ENCODE assay signal across 8 cellular contexts in the genomic region with DNA sequence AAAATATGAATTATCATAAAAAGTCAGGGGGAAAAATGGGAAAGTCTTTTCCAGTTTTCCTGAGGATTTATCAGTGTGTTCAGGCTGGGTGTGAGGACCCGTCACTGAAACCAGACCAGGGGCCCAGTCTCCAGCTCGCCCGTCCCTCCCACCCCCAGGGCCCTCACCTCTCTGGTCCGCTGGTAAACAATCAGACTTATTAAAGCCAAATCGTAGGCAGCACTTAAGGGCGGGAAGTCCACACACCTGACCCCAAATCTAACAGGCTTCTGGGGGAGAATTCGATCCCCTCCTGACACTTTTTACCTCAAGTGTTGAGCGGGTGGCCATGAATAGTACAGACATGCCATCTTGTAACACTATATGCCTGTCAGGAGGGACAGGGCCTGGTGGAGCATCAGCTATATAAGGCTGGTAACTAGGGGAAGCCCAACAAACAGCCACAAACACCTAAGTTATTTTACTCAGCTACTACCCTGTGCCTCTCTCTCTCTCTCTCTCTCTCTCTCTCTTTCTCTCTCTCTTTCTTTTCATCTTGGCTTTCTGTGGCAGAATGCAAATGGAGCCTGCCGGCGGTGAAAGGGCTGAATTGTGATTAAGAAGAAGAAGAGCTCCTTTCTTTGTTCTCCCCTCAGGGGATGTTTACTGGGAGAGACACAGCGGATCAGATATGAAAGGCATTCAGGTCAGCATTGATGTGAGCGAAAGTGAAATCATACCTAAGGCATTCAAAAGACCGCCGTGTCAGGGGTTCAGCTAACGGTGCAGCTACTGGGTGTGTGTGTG. TPM values are rescaled to one million over a fixed set of nuclear protein-coding genes. Genes with fewer than 3 reads are reported as not detected.
DNase-seq lines count a peak whose midpoint lies in the region; ATAC-seq and TF ChIP-seq lines count a peak whose summit lies in the region.

No MANE protein-coding gene starts in this region.

- no peak for TF ChIP-seq EP300 in suprapubic skin (IDR thresholded peaks at IDR 0.05)

- H3K27me3 ChIP-seq in body of pancreas (peaks cover 0 to 7% of the 10 kb centered on the region in 2 donors), suprapubic skin (peaks cover 43% of the 10 kb centered on the region), MM.1S (replicated peaks; ENCODE audit: insufficient read depth, low read length) (peaks cover 28% of the 10 kb centered on the region)

- no peaks in the 10 kb centered on the region for H3F3A ChIP-seq in MM.1S (ENCODE audit: insufficient read depth, low read length)

- H3K4me3 ChIP-seq in GM12865 (ENCODE audit: low read depth, low read length) (no peak overlapping the region), body of pancreas (no peak overlapping the region), suprapubic skin (peak overlapping the region; percentile 72), MM.1S (ENCODE audit: low read length) (no peak overlapping the region)

- intact Hi-C loops in body of pancreas (cut with DNase I) = no loop called here

- no peaks in the 10 kb centered on the region for H3K79me2 ChIP-seq in MM.1S (ENCODE audit: low read length)

- no peak overlapping the region for H2AFZ ChIP-seq in MM.1S (ENCODE audit: low read length)

- H3K27ac ChIP-seq in body of pancreas (peak overlapping the region in 2 of 4 donors; percentile 42), suprapubic skin (peak overlapping the region; percentile 98), MM.1S (ENCODE audit: low read length) (no peak overlapping the region)

- no peaks in the 10 kb centered on the region for H4K20me1 ChIP-seq in MM.1S (ENCODE audit: insufficient read depth, low read length)

- H3K9ac ChIP-seq in MM.1S (ENCODE audit: low read length) = no peak overlapping the region

- TF ChIP-seq CTCF in GM12865 (IDR thresholded peaks at IDR 0.05; ENCODE audit: insufficient read depth, low read depth, low read length, missing control alignments) (no peak), body of pancreas (IDR thresholded peaks at IDR 0.05) (no peak), suprapubic skin (IDR thresholded peaks at IDR 0.05) (no peak), MM.1S (IDR thresholded peaks at IDR 0.05; ENCODE audit: low read length) (no peak)

- no peaks in the 10 kb centered on the region for H3K9me2 ChIP-seq in MM.1S (replicated peaks; ENCODE audit: insufficient read depth, low read length)

- TF ChIP-seq POLR2A in body of pancreas (IDR thresholded peaks at IDR 0.05) (no peak), suprapubic skin (IDR thresholded peaks at IDR 0.05) (no peak)

- ATAC-seq in GM21529 (IDR thresholded peaks at IDR 0.05; ENCODE audit: unreplicated experiment) (peak; percentile 72), body of pancreas (peak; percentile 13)

- in situ Hi-C loops in KBM-7 (cut with MboI; ENCODE audit: low pct_unique_long_range_greater_than_20kb, low sequenced_read_pairs) = no loop called here

- H3K9me3 ChIP-seq in body of pancreas (no peaks in the 10 kb centered on the region), suprapubic skin (no peaks in the 10 kb centered on the region), MM.1S (replicated peaks; ENCODE audit: insufficient read depth, low read length) (no peaks in the 10 kb centered on the region)

- DNase-seq in GM12865 (ENCODE audit: low read depth) (peak; percentile 58), KBM-7 (peak; percentile 61), body of pancreas (no peak), left kidney (ENCODE audit: low read depth, low spot score) (peak; percentile 86), suprapubic skin (ENCODE audit: low spot score in 2 of 2) (no peak), NCI-H1105 treated with DMSO at 0.1 percent for 48 hours (lab: John Stamatoyannopoulos, UW) (no peak), MM.1S (no peak)

- no peak overlapping the region for H3K4me2 ChIP-seq in MM.1S (ENCODE audit: low read depth, low read length)

- H3K36me3 ChIP-seq in body of pancreas (replicated peaks in 1 of 2; ENCODE audit: insufficient read depth in 1 of 2, low read depth in 2 of 2) (no peaks in the 10 kb centered on the region), suprapubic skin (no peaks in the 10 kb centered on the region), MM.1S (replicated peaks; ENCODE audit: insufficient read depth, low read length) (no peaks in the 10 kb centered on the region)

- peaks cover 2% of the 10 kb centered on the region for H3K4me1 ChIP-seq in body of pancreas
- peaks cover 40% of the 10 kb centered on the region for H3K4me1 ChIP-seq in suprapubic skin
- H3K4me1 ChIP-seq in MM.1S (ENCODE audit: low read length) = no peaks in the 10 kb centered on the region

- WGBS in body of pancreas, 2 donors = 67 to 81% methylated on average over 15 of the region's 15 CpGs
- WGBS in suprapubic skin = 36% methylated on average over 15 of the region's 15 CpGs

RNA-seq across cellular contexts. Expression of a gene that starts 9.5 kb away (rescaled TPM):
- total RNA-seq in body of pancreas = 10 to 100 TPM; 18.5 to 24.6 TPM
- total RNA-seq in suprapubic skin = 10 to 100 TPM; 16.3 to 43.7 (median 34.5) TPM

Comparison
In these comparisons a context has a peak if more than half of its experiments do, and no peak if none do; other contexts are left out.
1. DNase-seq: peak in GM12865 (single experiment), KBM-7 (single experiment) and left kidney (single experiment); none in body of pancreas (0 of 4), suprapubic skin (0 of 2), NCI-H1105 treated with DMSO at 0.1 percent for 48 hours (single experiment) and MM.1S (single experiment).